ENCODE assay signal across 23 cellular contexts in genomic region chr16:85544668-85545067, GRCh38.
DNase-seq lines count a peak whose midpoint lies in the region; ATAC-seq, FAIRE-seq and TF ChIP-seq lines count a peak whose summit lies in the region.
"Had no signal": no experiment of that assay in that cellular context is flagged by ENCODE, and none has a peak within 500 bp of the region (broad histone marks: within the 10 kb centered on the region; RNA-seq: fewer than 3 reads in every experiment).

No MANE protein-coding gene starts in this region.

- no peaks in the 10 kb centered on the region for H3K36me3 Mint-ChIP-seq in CD4-positive, alpha-beta T cell (ENCODE audit: low read depth)
- H3K36me3 Mint-ChIP-seq: CD4-positive, CD25-positive, alpha-beta regulatory T cell had no signal

- TF ChIP-seq EP300 in H1 (IDR thresholded peaks at IDR 0.05; ENCODE audit: borderline replicate concordance in 1 of 2, low read depth in 2 of 2, low read length in 2 of 2), result no peak

- no peak for TF ChIP-seq POLR2A in H1 (IDR thresholded peaks at IDR 0.05; ENCODE audit: control extremely low read depth in 1 of 2, low read depth in 2 of 2, low read length in 2 of 2)

- WGBS in H1 (ENCODE audit: extremely low coverage in 1 of 2, insufficient coverage in 1 of 2, insufficient read length in 1 of 2, insufficient replicate concordance in 2 of 2, low coverage in 1 of 2, low lambda C conversion rate in 2 of 2, missing lambda C conversion rate in 1 of 2), 2 experiments, result 88% methylated on average over 15 of the region's 16 CpGs; no CpG with 5 or more reads in 1 of the 2 experiments
- WGBS in neuronal stem cell (ENCODE audit: extremely low coverage in 2 of 2, insufficient read length in 2 of 2, insufficient replicate concordance in 1 of 2), 2 donors, result no CpG with 5 or more reads among the region's 16 CpGs

- no peak overlapping the region for H3K56ac ChIP-seq in H1 (replicated peaks; ENCODE audit: insufficient read length, low read depth, low read length)

- no peaks in the 10 kb centered on the region for H3K23me2 ChIP-seq in H1 (ENCODE audit: low read depth, low read length)

- no peaks in the 10 kb centered on the region for H3K27me3 ChIP-seq in BLaER1 treated with 17β-estradiol and CSF1 and Interleukin-3, amounts not matched to agents 10 nM and 100 nM
- H3K27me3 ChIP-seq in RWPE2 (ENCODE audit: insufficient read depth, poor library complexity, severe bottlenecking), result no peaks in the 10 kb centered on the region
- H3K27me3 ChIP-seq in H1 (replicated peaks in 1 of 4; ENCODE audit: control insufficient read depth in 3 of 4, extremely low read depth in 1 of 4, insufficient read depth in 3 of 4, low read length in 3 of 4), result no peaks in the 10 kb centered on the region
- no peaks in the 10 kb centered on the region for H3K27me3 ChIP-seq in neuronal stem cell (ENCODE audit: control insufficient read depth in 3 of 3, insufficient read depth in 3 of 3, low read depth in 1 of 3, low read length in 3 of 3)
- no peaks in the 10 kb centered on the region for H3K27me3 ChIP-seq in CD4-positive, alpha-beta T cell (ENCODE audit: control insufficient read depth, insufficient read depth, low read length)
- H3K27me3 ChIP-seq: Peyer's patch had no signal

- H4K91ac ChIP-seq in H1 (replicated peaks; ENCODE audit: insufficient read length, low read length), result no peak overlapping the region
- no peak overlapping the region for H4K91ac ChIP-seq in neuronal stem cell (ENCODE audit: low read depth, low read length, poor library complexity)

- H3K4ac ChIP-seq in H1 (replicated peaks; ENCODE audit: insufficient read length, low read depth, low read length) (no peak overlapping the region), neuronal stem cell (ENCODE audit: low read length) (no peak overlapping the region)

- H3K18ac ChIP-seq in H1 (ENCODE audit: extremely low read depth, low read length) (no peak overlapping the region), neuronal stem cell (ENCODE audit: low read length) (peak overlapping the region; percentile 62)

- no peak overlapping the region for H3K14ac ChIP-seq in H1 (ENCODE audit: insufficient read length)
- H3K14ac ChIP-seq in neuronal stem cell (ENCODE audit: low read length), result peak overlapping the region; percentile 26

- no peaks in the 10 kb centered on the region for H3K79me2 ChIP-seq in H1 (ENCODE audit: control insufficient read depth in 1 of 2, insufficient read depth in 2 of 2, low read length in 2 of 2)

- TF ChIP-seq CTCF in RWPE2 (IDR thresholded peaks at IDR 0.05; ENCODE audit: poor library complexity, severe bottlenecking) (no peak), H1 (IDR thresholded peaks at IDR 0.05; ENCODE audit: control extremely low read depth in 1 of 3, insufficient read depth in 1 of 3, low read depth in 1 of 3, low read length in 3 of 3) (no peak)
- no peak for TF ChIP-seq CTCF in CD4-positive, alpha-beta T cell (IDR thresholded peaks at IDR 0.05)

- no peaks in the 10 kb centered on the region for H3K27me3 Mint-ChIP-seq in CD4-positive, alpha-beta T cell

- H3K27ac Mint-ChIP-seq in CD4-positive, alpha-beta T cell, result no peak overlapping the region

- peak overlapping the region in 9 of 11 experiments; percentile 1 to 90 (median 46); a peak in 9 of 22 replicates for H3K4me2 ChIP-seq in BLaER1 treated with 17β-estradiol and CSF1 and Interleukin-3, amounts not matched to agents 10 nM and 100 nM
- H3K4me2 ChIP-seq in H1 (ENCODE audit: insufficient read depth in 1 of 2, low read depth in 2 of 2, low read length in 2 of 2) (no peak overlapping the region), neuronal stem cell (ENCODE audit: insufficient read depth, low read length, poor library complexity, severe bottlenecking) (no peak overlapping the region)

- CTCF ChIA-PET in H1 (lab: Charles Lee; ENCODE audit: partially characterized antibody), result interaction anchor here (0.5 to 12.9 kb wide), 9 partner anchors 17 to 197 kb away, joined by 3 to 153 read pairs (median 3); no protein-coding TSS in a partner anchor
- CTCF ChIA-PET in CD4-positive, alpha-beta T cell (lab: Charles Lee), result no interaction called here

- no peak overlapping the region for H2BK5ac ChIP-seq in H1 (ENCODE audit: low read depth, low read length)
- no peak overlapping the region for H2BK5ac ChIP-seq in neuronal stem cell (ENCODE audit: low read length)

- H3K4me3 Mint-ChIP-seq in CD4-positive, alpha-beta T cell, result no peak overlapping the region

- H3K79me1 ChIP-seq in H1 (ENCODE audit: low read depth, low read length), result peaks cover 4% of the 10 kb centered on the region; the same call in 1 of the 2 replicates
- H3K79me1 ChIP-seq in neuronal stem cell (ENCODE audit: low read depth, low read length), result no peaks in the 10 kb centered on the region

- no peak overlapping the region for H2AK5ac ChIP-seq in H1 (ENCODE audit: low read depth, low read length)
- peak overlapping the region; percentile 81 for H2AK5ac ChIP-seq in neuronal stem cell (ENCODE audit: low read depth, low read length)

- H2AFZ ChIP-seq in H1 (ENCODE audit: low read length) (no peak overlapping the region), neuronal stem cell (ENCODE audit: low read length) (no peak overlapping the region)

- intact Hi-C loops in CD4-positive, alpha-beta T cell (cut with DNase I, micrococcal nuclease), result no loop called here

- DNase-seq in RWPE2 (ENCODE audit: low spot score), result peak; percentile 52
- no peak for DNase-seq in H1 (ENCODE audit: low read depth in 1 of 2, low spot score in 2 of 2)
- no peak for DNase-seq in neuronal stem cell (ENCODE audit: low spot score)
- no peak for DNase-seq in CD4-positive, alpha-beta T cell
- no peak for DNase-seq in kidney glomerular epithelial cell (lab: John Stamatoyannopoulos, UW)
- DNase-seq: Kasumi-1, NCI-H1092 treated with DMSO at 0.1 percent for 48 hours, NCI-H1436, NCI-H187, NCI-H2081 treated with DMSO at 0.1 percent for 48 hours, NCI-H2171, NCI-H226, NCI-H510A, NCI-H69, OCI-M1, Peyer's patch had no signal

- no peak for FAIRE-seq in H1 (lab: Jason Lieb, UNC)
- FAIRE-seq: A204.1, D721Med, GM12878, H54 had no signal

- H2BK12ac ChIP-seq in H1 (ENCODE audit: low read depth, low read length) (no peak overlapping the region), neuronal stem cell (ENCODE audit: low read length) (no peak overlapping the region)

- no peak overlapping the region for H3K23ac ChIP-seq in H1 (ENCODE audit: insufficient read length)
- H3K23ac ChIP-seq in neuronal stem cell (ENCODE audit: low read depth, low read length, poor library complexity), result no peak overlapping the region

- peaks cover 30 to 61% (median 56%) of the 10 kb centered on the region in 10 experiments for H3K4me1 ChIP-seq in BLaER1 treated with 17β-estradiol and CSF1 and Interleukin-3, amounts not matched to agents 10 nM and 100 nM
- H3K4me1 ChIP-seq in RWPE2 (ENCODE audit: insufficient read depth, poor library complexity, severe bottlenecking), result no peaks in the 10 kb centered on the region
- peaks cover 0 to 14% (median 8%) of the 10 kb centered on the region in 4 experiments; a peak in 6 of 7 replicates for H3K4me1 ChIP-seq in H1 (replicated peaks in 1 of 4; ENCODE audit: control insufficient read depth in 3 of 4, insufficient read depth in 4 of 4, low read length in 3 of 4)
- peaks cover 0 to 16% of the 10 kb centered on the region in 2 donors for H3K4me1 ChIP-seq in neuronal stem cell (ENCODE audit: control insufficient read depth in 2 of 2, insufficient read depth in 1 of 2, low read depth in 1 of 2, low read length in 2 of 2)

- H4K20me1 ChIP-seq in BLaER1 treated with 17β-estradiol and CSF1 and Interleukin-3, amounts not matched to agents 10 nM and 100 nM, result peaks cover 0 to 13% (median 0%) of the 10 kb centered on the region in 11 experiments; a peak in 1 of 22 replicates
- H4K20me1 ChIP-seq in H1 (replicated peaks in 1 of 2; ENCODE audit: control insufficient read depth in 1 of 2, insufficient read depth in 2 of 2, low read length in 2 of 2), result no peaks in the 10 kb centered on the region

- POLR2A ChIA-PET in H1 (lab: Charles Lee; ENCODE audit: partially characterized antibody), result interaction anchor here (1.3 to 1.6 kb wide), 2 partner anchors 10 to 12 kb away, joined by 3 to 4 read pairs; no protein-coding TSS in a partner anchor
- POLR2A ChIA-PET in CD4-positive, alpha-beta T cell (lab: Charles Lee), result no interaction called here

- H3K9me3 Mint-ChIP-seq in CD4-positive, alpha-beta T cell, result no peaks in the 10 kb centered on the region

- peak overlapping the region in 1 of 11 experiments; percentile 17; a peak in 1 of 22 replicates for H3K27ac ChIP-seq in BLaER1 treated with 17β-estradiol and CSF1 and Interleukin-3, amounts not matched to agents 10 nM and 100 nM
- H3K27ac ChIP-seq in RWPE2 (ENCODE audit: poor library complexity, severe bottlenecking) (no peak overlapping the region), H1 (ENCODE audit: low read depth, low read length) (no peak overlapping the region), neuronal stem cell (replicated peaks; ENCODE audit: low read length) (no peak overlapping the region)
- H3K27ac ChIP-seq in CD4-positive, alpha-beta T cell (ENCODE audit: low read depth, low read length), result no peak overlapping the region
- H3K27ac ChIP-seq: Peyer's patch had no signal

- peaks cover 9 to 11% (median 10%) of the 10 kb centered on the region in 11 experiments for H3K9me3 ChIP-seq in BLaER1 treated with 17β-estradiol and CSF1 and Interleukin-3, amounts not matched to agents 10 nM and 100 nM (replicated peaks in 1 of 11)
- H3K9me3 ChIP-seq in RWPE2 (ENCODE audit: severe bottlenecking), result no peaks in the 10 kb centered on the region
- peaks cover 5 to 8% of the 10 kb centered on the region in 2 experiments; a peak in 3 of 4 replicates for H3K9me3 ChIP-seq in H1 (ENCODE audit: insufficient read depth in 2 of 2, low read depth in 1 of 2, low read length in 1 of 2)
- peaks cover 8 to 14% of the 10 kb centered on the region in 2 donors for H3K9me3 ChIP-seq in neuronal stem cell (replicated peaks in 1 of 2; ENCODE audit: control insufficient read depth in 2 of 2, insufficient read depth in 1 of 2, low read depth in 1 of 2, low read length in 2 of 2)
- H3K9me3 ChIP-seq in CD4-positive, alpha-beta T cell (ENCODE audit: control insufficient read depth, low read length), result peaks cover 8% of the 10 kb centered on the region
- H3K9me3 ChIP-seq: Peyer's patch had no signal

- H2BK120ac ChIP-seq in H1 (replicated peaks; ENCODE audit: low read depth, low read length), result no peak overlapping the region
- peak overlapping the region; percentile 22 for H2BK120ac ChIP-seq in neuronal stem cell (ENCODE audit: low read depth, low read length)

- no peak for ATAC-seq in RWPE2 (ENCODE audit: low read depth)
- no peak for ATAC-seq in CD4-positive, alpha-beta T cell (ENCODE audit: poor library complexity)
- no peak for ATAC-seq in GM18909 (IDR thresholded peaks at IDR 0.05; ENCODE audit: poor library complexity, unreplicated experiment)
- ATAC-seq: GM12878 had no signal

- H3K36me3 ChIP-seq in BLaER1 treated with 17β-estradiol and CSF1 and Interleukin-3, amounts not matched to agents 10 nM and 100 nM, result peaks cover 0 to 9% (median 7%) of the 10 kb centered on the region in 11 experiments; a peak in 15 of 22 replicates
- H3K36me3 ChIP-seq in RWPE2 (ENCODE audit: low read depth) (no peaks in the 10 kb centered on the region), H1 (ENCODE audit: control insufficient read depth in 2 of 4, insufficient read depth in 4 of 4, low read length in 3 of 4) (no peaks in the 10 kb centered on the region), neuronal stem cell (replicated peaks in 1 of 2; ENCODE audit: control insufficient read depth in 2 of 2, insufficient read depth in 2 of 2, low read length in 2 of 2) (no peaks in the 10 kb centered on the region)
- H3K36me3 ChIP-seq: Peyer's patch had no signal

- H4K8ac ChIP-seq in H1 (ENCODE audit: extremely low read depth, insufficient read depth, low read length) (no peak overlapping the region), neuronal stem cell (ENCODE audit: low read depth, low read length) (no peak overlapping the region)

- no peaks in the 10 kb centered on the region for H3K4me1 Mint-ChIP-seq in CD4-positive, alpha-beta T cell (ENCODE audit: low read depth)
- H3K4me1 Mint-ChIP-seq: CD4-positive, CD25-positive, alpha-beta regulatory T cell had no signal

- H2BK15ac ChIP-seq in H1 (ENCODE audit: low read length) (0 out of 2 replicates have a peak overlapping the region, but pooled peaks have one; percentile 29), neuronal stem cell (ENCODE audit: low read length) (no peak overlapping the region)

- no peak overlapping the region for H2BK20ac ChIP-seq in H1 (ENCODE audit: low read length)

- H3K9ac ChIP-seq in BLaER1 treated with 17β-estradiol and CSF1 and Interleukin-3, amounts not matched to agents 10 nM and 100 nM, result peak overlapping the region in 2 of 11 experiments; percentile 10 to 29; a peak in 1 of 22 replicates
- H3K9ac ChIP-seq in H1 (replicated peaks in 1 of 4; ENCODE audit: extremely low read depth in 1 of 4, low read depth in 3 of 4, low read length in 3 of 4), result no peak overlapping the region
- no peak overlapping the region for H3K9ac ChIP-seq in neuronal stem cell (ENCODE audit: low read depth, low read length, poor library complexity)

- no peak for TF ChIP-seq RAD21 in H1 (IDR thresholded peaks at IDR 0.05 in 1 of 2, conservative IDR thresholded peaks at IDR 0.05 in 1 of 2; ENCODE audit: low read depth in 2 of 2, low read length in 2 of 2)

- H4K5ac ChIP-seq in H1 (ENCODE audit: insufficient read length, low read depth, low read length), result no peak overlapping the region

- no peak overlapping the region for H3K4me3 ChIP-seq in BLaER1 treated with 17β-estradiol and CSF1 and Interleukin-3, amounts not matched to agents 10 nM and 100 nM
- H3K4me3 ChIP-seq in RWPE2 (ENCODE audit: severe bottlenecking), result no peak overlapping the region
- no peak overlapping the region for H3K4me3 ChIP-seq in H1 (ENCODE audit: extremely low read depth in 1 of 4, insufficient read depth in 2 of 4, low read depth in 3 of 4, low read length in 4 of 4)
- no peak overlapping the region for H3K4me3 ChIP-seq in neuronal stem cell (ENCODE audit: low read length in 2 of 2)
- H3K4me3 ChIP-seq: GM12878, Peyer's patch had no signal

Comparison
In these comparisons a context has a peak if more than half of its experiments do, and no peak if none do; other contexts are left out.
1. H3K4me2 ChIP-seq: peak in BLaER1 treated with 17β-estradiol and CSF1 and Interleukin-3, amounts not matched to agents 10 nM and 100 nM (9 of 11); none in H1 (0 of 2) and neuronal stem cell (single experiment).